9 cellular contexts compared by ENCODE assay signal in the genomic region with DNA sequence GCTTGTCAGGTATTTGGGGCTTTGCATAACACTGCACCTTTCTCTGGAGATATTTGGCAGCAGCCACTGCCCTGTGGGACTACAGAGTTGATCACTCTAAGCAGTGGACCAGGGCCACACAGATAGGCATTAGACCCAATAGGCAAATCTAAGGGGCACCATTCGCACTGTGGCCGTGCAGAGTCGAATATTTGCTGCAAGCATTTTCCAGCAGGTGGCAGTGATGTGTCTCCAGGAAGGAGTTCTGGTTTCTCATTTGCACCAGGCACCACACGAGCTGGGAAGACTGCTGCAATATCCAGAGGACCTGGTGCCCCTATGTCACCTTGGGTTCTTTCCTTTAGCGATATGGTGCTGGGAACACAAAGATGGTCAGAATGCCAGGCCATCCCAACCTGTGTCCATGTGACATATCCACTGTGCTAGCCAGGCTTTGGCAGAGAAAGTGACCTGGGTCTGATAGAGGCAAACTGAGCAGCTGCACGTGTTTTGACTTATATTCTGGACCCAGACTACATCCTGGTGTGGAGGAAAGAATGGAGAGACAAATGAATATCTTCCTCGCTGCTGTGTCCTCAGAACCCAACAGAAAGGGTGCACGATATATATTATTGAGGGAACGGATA.
DNase-seq lines count a peak whose midpoint lies in the region; ATAC-seq, FAIRE-seq and TF ChIP-seq lines count a peak whose summit lies in the region.
"Had no signal": no experiment of that assay in that cellular context is flagged by ENCODE, and none has a peak within 500 bp of the region (broad histone marks: within the 10 kb centered on the region; RNA-seq: fewer than 3 reads in every experiment).

No MANE protein-coding gene starts in this region.

- H3K9me3 ChIP-seq in MM.1S (replicated peaks; ENCODE audit: insufficient read depth, low read length) (no peaks in the 10 kb centered on the region), WERI-Rb-1 (ENCODE audit: severe bottlenecking) (peaks cover 23% of the 10 kb centered on the region), cardiac muscle cell (ENCODE audit: low read depth) (no peaks in the 10 kb centered on the region), small intestine (ENCODE audit: control insufficient read depth, low read depth) (no peaks in the 10 kb centered on the region)

- H4K20me1 ChIP-seq in MM.1S (ENCODE audit: insufficient read depth, low read length), result no peaks in the 10 kb centered on the region

- no peak overlapping the region for H3K9ac ChIP-seq in MM.1S (ENCODE audit: low read length)

- DNase-seq in SHP77 (lab: John Stamatoyannopoulos, UW), result peak; percentile 40 to 47
- no peak for DNase-seq in SHP77 treated with DMSO at 0.1 percent for 48 hours (lab: John Stamatoyannopoulos, UW)
- peak; percentile 41 for DNase-seq in MM.1S
- peak; percentile 87 for DNase-seq in WERI-Rb-1
- peak; percentile 48 to 51 for DNase-seq in cardiac muscle cell (ENCODE audit: low read depth in 1 of 2, low spot score in 1 of 2)
- peak; percentile 82 for DNase-seq in small intestine
- DNase-seq: activated naive CD8-positive, alpha-beta T cell treated with anti-CD3 and anti-CD28 coated beads, Interleukin-2, amount 10 ng/mL, durations not matched to agents 7 days and 5 days had no signal

- H3K4me3 ChIP-seq in MM.1S (ENCODE audit: low read length) (no peak overlapping the region), WERI-Rb-1 (ENCODE audit: low read depth, low read length) (no peak overlapping the region), cardiac muscle cell (no peak overlapping the region), small intestine (ENCODE audit: low read depth in 1 of 2, low read length in 2 of 2) (no peak overlapping the region)

- H3K36me3 ChIP-seq in MM.1S (replicated peaks; ENCODE audit: insufficient read depth, low read length) (no peaks in the 10 kb centered on the region), WERI-Rb-1 (no peaks in the 10 kb centered on the region), cardiac muscle cell (no peaks in the 10 kb centered on the region), small intestine (ENCODE audit: control insufficient read depth in 2 of 2, insufficient read depth in 2 of 2, low read length in 2 of 2) (no peaks in the 10 kb centered on the region)

- H3K27ac ChIP-seq in MM.1S (ENCODE audit: low read length) (no peak overlapping the region), WERI-Rb-1 (peak overlapping the region; percentile 83), cardiac muscle cell (peak overlapping the region; percentile 59), small intestine (ENCODE audit: low read depth in 1 of 2, low read length in 1 of 2) (no peak overlapping the region)

- no peak for FAIRE-seq in small intestine (lab: Jason Lieb, UNC)

- H3K4me1 ChIP-seq in MM.1S (ENCODE audit: low read length), result no peaks in the 10 kb centered on the region
- peaks cover 44% of the 10 kb centered on the region for H3K4me1 ChIP-seq in cardiac muscle cell (ENCODE audit: low read depth)
- peaks cover 3% of the 10 kb centered on the region in 2 donors for H3K4me1 ChIP-seq in small intestine (ENCODE audit: control insufficient read depth in 2 of 2, insufficient read depth in 1 of 2, low read depth in 1 of 2, low read length in 1 of 2)

- no peak for TF ChIP-seq POLR2A in GM18505 (IDR thresholded peaks at IDR 0.05; ENCODE audit: borderline replicate concordance, extremely low read depth, insufficient read depth, insufficient read length)

- H3K9me2 ChIP-seq in MM.1S (replicated peaks; ENCODE audit: insufficient read depth, low read length), result no peaks in the 10 kb centered on the region

- TF ChIP-seq CTCF in MM.1S (IDR thresholded peaks at IDR 0.05; ENCODE audit: low read length) (peak; percentile 64), WERI-Rb-1 (IDR thresholded peaks at IDR 0.05; ENCODE audit: low read depth, low read length) (peak; percentile 86), cardiac muscle cell (IDR thresholded peaks at IDR 0.05; ENCODE audit: low read depth, low read length) (peak; percentile 67)

- H3F3A ChIP-seq in MM.1S (ENCODE audit: insufficient read depth, low read length), result no peaks in the 10 kb centered on the region

- H3K27me3 ChIP-seq in MM.1S (replicated peaks; ENCODE audit: insufficient read depth, low read length) (no peaks in the 10 kb centered on the region), WERI-Rb-1 (ENCODE audit: insufficient read depth, low read depth, severe bottlenecking) (no peaks in the 10 kb centered on the region), cardiac muscle cell (no peaks in the 10 kb centered on the region), small intestine (ENCODE audit: control insufficient read depth in 2 of 2, insufficient read depth in 2 of 2, low read length in 2 of 2) (peaks cover 0 to 2% of the 10 kb centered on the region in 2 donors)

- ATAC-seq in GM21723 (IDR thresholded peaks at IDR 0.05; ENCODE audit: unreplicated experiment) (no peak), GM18505 (IDR thresholded peaks at IDR 0.05; ENCODE audit: unreplicated experiment) (no peak)

- H3K4me2 ChIP-seq in MM.1S (ENCODE audit: low read depth, low read length), result peak overlapping the region; percentile 22; the same call in 1 of the 2 replicates

- H2AFZ ChIP-seq in MM.1S (ENCODE audit: low read length), result no peak overlapping the region

- H3K79me2 ChIP-seq in MM.1S (ENCODE audit: low read length), result no peaks in the 10 kb centered on the region

- 41 to 47% (median 46%) methylated on average over 9 of the region's 9 CpGs for WGBS in small intestine, 3 donors

Comparison
In these comparisons a context has a peak if more than half of its experiments do, and no peak if none do; other contexts are left out.
1. H3K27ac ChIP-seq: peak in WERI-Rb-1 (single experiment) and cardiac muscle cell (single experiment); none in MM.1S (single experiment) and small intestine (0 of 2).
2. Peak in every context shown above with its lines, with median percentiles within 50 percentile points of each other: CTCF ChIP-seq.